22 cellular contexts compared by ENCODE assay signal in the genomic region with DNA sequence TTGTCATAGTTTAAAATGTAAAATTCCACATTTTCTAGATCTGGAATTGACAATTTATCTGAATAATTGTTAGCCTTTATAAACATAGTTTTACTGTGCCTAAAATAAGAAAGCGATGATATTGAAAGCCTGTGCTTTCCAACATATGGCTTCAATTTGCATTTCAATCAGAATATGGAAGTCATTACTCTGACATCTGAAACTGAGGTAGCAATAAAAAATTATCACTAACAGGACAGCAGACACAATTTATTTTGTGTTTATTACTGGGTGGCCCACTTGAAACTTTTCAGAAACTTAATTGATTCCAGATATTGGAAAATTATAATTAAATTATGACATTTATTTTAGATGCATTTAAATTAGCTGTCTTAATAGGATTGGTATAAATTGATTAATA.
"Had no signal": no experiment of that assay in that cellular context is flagged by ENCODE, and none has a peak within 500 bp of the region (broad histone marks: within the 10 kb centered on the region; RNA-seq: fewer than 3 reads in every experiment).

No MANE protein-coding gene starts in this region.

- H3K4me1 ChIP-seq: gastroesophageal sphincter, lower lobe of right lung, spleen, upper lobe of right lung, vagina had no signal

- H3K36me3 ChIP-seq: esophagus muscularis mucosa, gastroesophageal sphincter, left ventricle myocardium inferior, lower lobe of right lung, spleen, tibial nerve, upper lobe of right lung, vagina had no signal

- H3K9me3 ChIP-seq: esophagus muscularis mucosa, gastroesophageal sphincter, left ventricle myocardium inferior, lower lobe of right lung, spleen, testis, tibial nerve, upper lobe of right lung, vagina had no signal

- DNase-seq: cortex of kidney; dorsolateral prefrontal cortex; effector memory CD4-positive, alpha-beta T cell; glutamatergic neuron; immature natural killer cell; left cardiac atrium; left ventricle myocardium inferior; lower lobe of right lung; natural killer cell; posterior cingulate gyrus; spleen; stimulated activated CD4-positive, alpha-beta T cell treated with anti-CD3 and anti-CD28 coated beads, Interleukin-15, amount 100 ng/mL, for 24 hours; stimulated activated CD4-positive, alpha-beta T cell treated with anti-CD3 and anti-CD28 coated beads, Interleukin-1b, Interleukin-23, amount 100 ng/mL, for 48 hours; stimulated activated CD4-positive, alpha-beta T cell treated with anti-CD3 and anti-CD28 coated beads, Interleukin-4, amount 100 ng/mL, for 4 hours; stimulated activated naive B cell treated with anti-CD40 and anti-IgM and Interleukin-4, amounts not matched to agents 10 μg/mL and 1 μg/mL and 100 μg/mL, for 72 hours; stimulated activated naive CD8-positive, alpha-beta T cell treated with anti-CD3 and anti-CD28 coated beads, Interleukin-15, amount 100 ng/mL, for 72 hours; testis; upper lobe of right lung had no signal

- H3K4me3 ChIP-seq: dorsolateral prefrontal cortex, esophagus muscularis mucosa, gastroesophageal sphincter, left ventricle myocardium inferior, lower lobe of right lung, spleen, testis, tibial nerve, upper lobe of right lung, vagina had no signal

- H3K27me3 ChIP-seq: dorsolateral prefrontal cortex, esophagus muscularis mucosa, gastroesophageal sphincter, spleen, testis, tibial nerve, upper lobe of right lung, vagina had no signal
